ENCODE assay signal across 25 cellular contexts in the genomic region with DNA sequence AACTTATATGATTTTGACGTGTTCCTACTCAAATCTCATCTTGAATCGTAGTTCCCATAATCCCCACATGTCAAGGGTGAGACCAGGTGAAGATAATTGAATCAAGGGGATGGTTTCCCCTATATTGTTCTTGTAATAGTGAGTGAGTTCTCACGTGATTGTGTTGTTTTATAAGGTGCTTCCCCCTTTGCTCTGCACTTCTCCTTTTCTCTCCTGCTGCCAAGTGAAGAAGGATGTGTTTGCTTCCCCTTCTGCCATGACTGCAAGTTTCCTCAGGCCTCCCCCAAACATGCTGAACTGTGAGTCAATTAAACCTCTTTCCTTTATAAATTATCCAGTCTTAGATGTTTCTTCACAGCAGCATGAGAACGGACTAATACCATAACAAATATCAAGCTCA.
"Had no signal": no experiment of that assay in that cellular context is flagged by ENCODE, and none has a peak within 500 bp of the region (broad histone marks: within the 10 kb centered on the region; RNA-seq: fewer than 3 reads in every experiment).

No MANE protein-coding gene starts in this region.

- H3K4me1 Mint-ChIP-seq: stimulated activated memory B cell treated with anti-CD40 and anti-IgM and Interleukin-4, amounts not matched to agents 10 μg/mL and 1 μg/mL and 100 μg/mL, for 72 hours had no signal

- H3K4me3 Mint-ChIP-seq: activated T-helper 1 cell treated with anti-CD3 and anti-CD28 coated beads, Interleukin-12 subunit alpha, Interleukin-12 subunit beta, Interleukin-2, Interleukin-4 antibody, amounts not matched to agents 30 ng/mL and 10 ng/mL and 1 ng/mL, durations not matched to agents 14 hours and 24 hours and 36 hours; neural crest cell; stimulated activated memory B cell treated with anti-CD40 and anti-IgM and Interleukin-4, amounts not matched to agents 10 μg/mL and 1 μg/mL and 100 μg/mL, for 72 hours had no signal

- H3K27me3 Mint-ChIP-seq: stimulated activated memory B cell treated with anti-CD40 and anti-IgM and Interleukin-4, amounts not matched to agents 10 μg/mL and 1 μg/mL and 100 μg/mL, for 72 hours had no signal

- ATAC-seq: activated naive CD4-positive, alpha-beta T cell treated with anti-CD3 and anti-CD28 coated beads, Interleukin-2, amount 50 U/mL, for 72 hours; esophagus mucosa; gastroesophageal sphincter; heart right ventricle; left lung; stimulated activated memory B cell treated with anti-CD40 and anti-IgM and Interleukin-4, amounts not matched to agents 10 μg/mL and 1 μg/mL and 100 μg/mL, for 72 hours had no signal

- H3K4me3 ChIP-seq: adrenal gland, breast epithelium, gastroesophageal sphincter, heart right ventricle, left lung, spleen, thoracic aorta, upper lobe of left lung had no signal

- FAIRE-seq: astrocyte had no signal

- H3K36me3 ChIP-seq: adrenal gland, breast epithelium, gastroesophageal sphincter, heart right ventricle, left lung, spleen, thoracic aorta, upper lobe of left lung, WERI-Rb-1 had no signal

- H3K9me3 Mint-ChIP-seq: activated T-helper 1 cell treated with anti-CD3 and anti-CD28 coated beads, Interleukin-12 subunit alpha, Interleukin-12 subunit beta, Interleukin-2, Interleukin-4 antibody, amounts not matched to agents 30 ng/mL and 10 ng/mL and 1 ng/mL, durations not matched to agents 14 hours and 24 hours and 36 hours; neural crest cell had no signal

- H3K9me3 ChIP-seq: adrenal gland, breast epithelium, gastroesophageal sphincter, left lung, thoracic aorta, upper lobe of left lung had no signal

- H3K4me1 ChIP-seq: adrenal gland, breast epithelium, gastroesophageal sphincter, heart right ventricle, left lung, spleen, upper lobe of left lung had no signal

- H3K27ac Mint-ChIP-seq: activated naive CD4-positive, alpha-beta T cell treated with anti-CD3 and anti-CD28 coated beads, Interleukin-2, amount 50 U/mL, for 72 hours; activated T-helper 1 cell treated with anti-CD3 and anti-CD28 coated beads, Interleukin-12 subunit alpha, Interleukin-12 subunit beta, Interleukin-2, Interleukin-4 antibody, amounts not matched to agents 30 ng/mL and 10 ng/mL and 1 ng/mL, durations not matched to agents 14 hours and 24 hours and 36 hours; stimulated activated memory B cell treated with anti-CD40 and anti-IgM and Interleukin-4, amounts not matched to agents 10 μg/mL and 1 μg/mL and 100 μg/mL, for 72 hours had no signal

- H3K36me3 Mint-ChIP-seq: activated naive CD4-positive, alpha-beta T cell treated with anti-CD3 and anti-CD28 coated beads, Interleukin-2, amount 50 U/mL, for 72 hours; stimulated activated memory B cell treated with anti-CD40 and anti-IgM and Interleukin-4, amounts not matched to agents 10 μg/mL and 1 μg/mL and 100 μg/mL, for 72 hours had no signal

- H3K27me3 ChIP-seq: adrenal gland, breast epithelium, gastroesophageal sphincter, heart right ventricle, left lung, spleen, upper lobe of left lung had no signal

- DNase-seq: activated CD4-positive, alpha-beta T cell treated with anti-CD3 and anti-CD28 coated beads for 1 hour; activated CD4-positive, alpha-beta T cell treated with anti-CD3 and anti-CD28 coated beads, Interleukin-2, amount 50 U/mL, for 48 hours; activated gamma-delta T cell treated with Interleukin-2 at 50 U/mL for 16 hours; activated T-cell treated with anti-CD3 and anti-CD28 coated beads for 4 hours; adrenal gland; cortex of kidney; effector CD4-positive, alpha-beta T cell; heart right ventricle; left lung; mammary epithelial cell; midbrain; retina; spleen; stimulated activated CD4-positive, alpha-beta T cell treated with anti-CD3 and anti-CD28 coated beads, Interleukin-4, amount 100 ng/mL, for 4 hours; upper lobe of left lung; WERI-Rb-1 had no signal

- H3K27ac ChIP-seq: adrenal gland, breast epithelium, gastroesophageal sphincter, heart right ventricle, left lung, spleen, thoracic aorta, upper lobe of left lung, WERI-Rb-1 had no signal
